ENCODE assay signal across 19 cellular contexts in genomic region chr18:3675446-3675845, GRCh38.
DNase-seq lines count a peak whose midpoint lies in the region; FAIRE-seq and TF ChIP-seq lines count a peak whose summit lies in the region.
"Had no signal": no experiment of that assay in that cellular context is flagged by ENCODE, and none has a peak within 500 bp of the region (broad histone marks: within the 10 kb centered on the region; RNA-seq: fewer than 3 reads in every experiment).

No MANE protein-coding gene starts in this region.

- H3K9me3 Mint-ChIP-seq in endodermal cell = peaks cover 2% of the 10 kb centered on the region
- H3K9me3 Mint-ChIP-seq: activated T-cell treated with anti-CD3 and anti-CD28 coated beads, Interleukin-2, amount 50 U/mL, for 24 hours; CD8-positive, alpha-beta memory T cell; central memory CD8-positive, alpha-beta T cell; effector memory CD8-positive, alpha-beta T cell had no signal

- H3K4me3 ChIP-seq in GM23248 (no peak overlapping the region), PC-9 (no peak overlapping the region), endodermal cell (ENCODE audit: low read length) (no peak overlapping the region), BE2C (ENCODE audit: low read depth, low read length) (no peak overlapping the region), A673 (ENCODE audit: low read depth, low read length, poor library complexity, severe bottlenecking) (no peak overlapping the region)
- H3K4me3 ChIP-seq: HAP-1 had no signal

- H3K27me3 Mint-ChIP-seq in endodermal cell (ENCODE audit: insufficient read depth) = no peaks in the 10 kb centered on the region

- H3K4me1 Mint-ChIP-seq in endodermal cell = peaks cover 6% of the 10 kb centered on the region
- H3K4me1 Mint-ChIP-seq: CD8-positive, alpha-beta memory T cell; central memory CD8-positive, alpha-beta T cell; memory B cell had no signal

- 69 to 77% methylated on average over 3 of the region's 3 CpGs for WGBS in GM23248 (ENCODE audit: low coverage in 1 of 2, low lambda C conversion rate in 2 of 2, missing lambda C conversion rate in 2 of 2), 2 experiments
- WGBS in endodermal cell (ENCODE audit: insufficient coverage in 1 of 2, insufficient read length in 1 of 2), 2 experiments = 94 to 100% methylated on average over 1 to 3 of the region's 3 CpGs

- H3K79me2 ChIP-seq in GM23248 (ENCODE audit: insufficient read depth) = no peaks in the 10 kb centered on the region
- H3K79me2 ChIP-seq in PC-9 (ENCODE audit: low read depth) = no peaks in the 10 kb centered on the region

- in situ Hi-C loops in GM23248 (cut with MboI) = no loop called here

- POLR2A ChIA-PET in PC-9 (lab: Charles Lee; ENCODE audit: unreplicated experiment) = interaction anchor here (0.6 kb wide), 2 partner anchors 10 to 12 kb away, joined by 3 to 4 read pairs; no protein-coding TSS in a partner anchor
- POLR2A ChIA-PET in A673 (lab: Charles Lee; ENCODE audit: low non-redundant PET) = no interaction called here

- 0 out of 2 replicates have a peak overlapping the region, but pooled peaks have one; percentile 31 for H2AFZ ChIP-seq in GM23248
- H2AFZ ChIP-seq in PC-9 = no peak overlapping the region

- H3K27ac ChIP-seq in GM23248 = no peak overlapping the region
- H3K27ac ChIP-seq in PC-9 = no peak overlapping the region
- no peak overlapping the region for H3K27ac ChIP-seq in endodermal cell (ENCODE audit: low read depth, low read length)
- no peak overlapping the region for H3K27ac ChIP-seq in A673 (ENCODE audit: low read depth, low read length, poor library complexity, severe bottlenecking)
- H3K27ac ChIP-seq: KMS-11 had no signal

- H3K9me3 ChIP-seq in GM23248 (ENCODE audit: low read depth) (no peaks in the 10 kb centered on the region), PC-9 (ENCODE audit: insufficient read depth, low read depth) (no peaks in the 10 kb centered on the region), endodermal cell (ENCODE audit: control insufficient read depth, low read length) (no peaks in the 10 kb centered on the region), BE2C (no peaks in the 10 kb centered on the region), A673 (ENCODE audit: low read depth, low read length, poor library complexity, severe bottlenecking) (no peaks in the 10 kb centered on the region)
- H3K9me3 ChIP-seq: HAP-1 had no signal

- H3F3A ChIP-seq in GM23248 (ENCODE audit: insufficient read depth) (no peaks in the 10 kb centered on the region), PC-9 (ENCODE audit: insufficient read depth, low read depth) (no peaks in the 10 kb centered on the region)

- H3K9me2 ChIP-seq in GM23248 (ENCODE audit: insufficient read depth) (no peaks in the 10 kb centered on the region), PC-9 (ENCODE audit: insufficient read depth) (no peaks in the 10 kb centered on the region)

- H3K36me3 Mint-ChIP-seq in endodermal cell (ENCODE audit: low read depth) = peaks cover 1% of the 10 kb centered on the region
- H3K36me3 Mint-ChIP-seq: activated naive CD4-positive, alpha-beta T cell treated with anti-CD3 and anti-CD28 coated beads, Interleukin-2, amount 50 U/mL, for 72 hours had no signal

- H3K9ac ChIP-seq in GM23248 = no peak overlapping the region
- no peak overlapping the region for H3K9ac ChIP-seq in endodermal cell (ENCODE audit: extremely low read depth, low read length, poor library complexity, severe bottlenecking)
- H3K9ac ChIP-seq: KMS-11 had no signal

- H3K4me1 ChIP-seq in GM23248 (ENCODE audit: insufficient read depth) (no peaks in the 10 kb centered on the region; the same call in 1 of the 2 replicates), PC-9 (replicated peaks; ENCODE audit: insufficient read depth) (peaks cover 9% of the 10 kb centered on the region), endodermal cell (ENCODE audit: control insufficient read depth, insufficient read depth, low read length) (no peaks in the 10 kb centered on the region), BE2C (no peaks in the 10 kb centered on the region), A673 (ENCODE audit: insufficient read depth, low read length, poor library complexity, severe bottlenecking) (peaks cover 18% of the 10 kb centered on the region)
- H3K4me1 ChIP-seq: HAP-1 had no signal

- intact Hi-C loops in PC-9 (cut with micrococcal nuclease; ENCODE audit: unreplicated experiment) = no loop called here
- intact Hi-C loops in A673 (cut with micrococcal nuclease; ENCODE audit: unreplicated experiment) = no loop called here
- intact Hi-C loops in cardiac septum (cut with DNase I) = no loop called here

- CTCF ChIA-PET in PC-9 (lab: Charles Lee) (interaction anchor here (0.6 to 0.9 kb wide), 2 partner anchors 194 to 393 kb away, joined by 3 to 16 read pairs; no protein-coding TSS in a partner anchor), A673 (lab: Charles Lee) (no interaction called here)

- TF ChIP-seq CTCF in PC-9 (conservative IDR thresholded peaks at IDR 0.05) = no peak
- TF ChIP-seq CTCF in endodermal cell (conservative IDR thresholded peaks at IDR 0.05) = no peak
- TF ChIP-seq CTCF in BE2C (IDR thresholded peaks at IDR 0.05; ENCODE audit: low read depth, low read length) = no peak
- no peak for TF ChIP-seq CTCF in A673 (conservative IDR thresholded peaks at IDR 0.05; ENCODE audit: low read depth, low read length)

- no peak overlapping the region for H3K27ac Mint-ChIP-seq in endodermal cell
- H3K27ac Mint-ChIP-seq: activated naive CD4-positive, alpha-beta T cell treated with anti-CD3 and anti-CD28 coated beads, Interleukin-2, amount 50 U/mL, for 72 hours; activated T-cell treated with anti-CD3 and anti-CD28 coated beads, Interleukin-2, amount 50 U/mL, for 24 hours; CD8-positive, alpha-beta memory T cell; effector memory CD8-positive, alpha-beta T cell; memory B cell had no signal

- peak; percentile 98 for FAIRE-seq in urothelium cell line (lab: Jason Lieb, UNC)

- H3K36me3 ChIP-seq in GM23248 (ENCODE audit: low read depth) (no peaks in the 10 kb centered on the region), PC-9 (ENCODE audit: low read depth) (no peaks in the 10 kb centered on the region), endodermal cell (ENCODE audit: control insufficient read depth, insufficient read depth, low read length) (no peaks in the 10 kb centered on the region), BE2C (no peaks in the 10 kb centered on the region), A673 (ENCODE audit: insufficient read depth, low read length, poor library complexity, severe bottlenecking) (peaks cover 23% of the 10 kb centered on the region)
- H3K36me3 ChIP-seq: HAP-1 had no signal

- H3K27me3 ChIP-seq in GM23248 (replicated peaks; ENCODE audit: insufficient read depth) = no peaks in the 10 kb centered on the region
- no peaks in the 10 kb centered on the region for H3K27me3 ChIP-seq in PC-9 (ENCODE audit: insufficient read depth, low read depth)
- H3K27me3 ChIP-seq in endodermal cell (ENCODE audit: control insufficient read depth, insufficient read depth, low read length, poor library complexity, severe bottlenecking) = no peaks in the 10 kb centered on the region
- no peaks in the 10 kb centered on the region for H3K27me3 ChIP-seq in BE2C
- H3K27me3 ChIP-seq in A673 (replicated peaks; ENCODE audit: insufficient read depth, low read depth, low read length, poor library complexity) = no peaks in the 10 kb centered on the region

- peak; percentile 45 for DNase-seq in GM23248
- peak; percentile 58 to 66 for DNase-seq in PC-9
- DNase-seq in endodermal cell = peak; percentile 31
- peak; percentile 98 for DNase-seq in urothelium cell line (ENCODE audit: low spot score)
- no peak for DNase-seq in BE2C
- DNase-seq in A673 (ENCODE audit: low spot score) = no peak
- no peak for DNase-seq in cardiac septum (ENCODE audit: low spot score)
- DNase-seq: activated T-cell treated with anti-CD3 and anti-CD28 coated beads, Interleukin-2, amount 50 U/mL, for 24 hours; CD8-positive, alpha-beta memory T cell; effector memory CD8-positive, alpha-beta T cell; GF-D8; NCI-H146; NCI-H446 had no signal

- no TSS peak for BruUV-seq in PC-9 (replicated peaks; lab: Mats Ljungman, UMichigan)
- BruUV-seq in A673 (replicated peaks; lab: Mats Ljungman, UMichigan) = no TSS peak

- H3K4me2 ChIP-seq in GM23248 (ENCODE audit: unreplicated experiment) (no peak overlapping the region), PC-9 (peak overlapping the region; percentile 15; the same call in 1 of the 2 replicates)
- H3K4me2 ChIP-seq: KMS-11 had no signal

- H4K20me1 ChIP-seq in GM23248 (ENCODE audit: insufficient read depth) (no peaks in the 10 kb centered on the region), PC-9 (ENCODE audit: insufficient read depth) (no peaks in the 10 kb centered on the region)

- no peak overlapping the region for H3K4me3 Mint-ChIP-seq in endodermal cell
- H3K4me3 Mint-ChIP-seq: activated T-cell treated with anti-CD3 and anti-CD28 coated beads, Interleukin-2, amount 50 U/mL, for 24 hours; CD8-positive, alpha-beta memory T cell; central memory CD8-positive, alpha-beta T cell; effector memory CD8-positive, alpha-beta T cell; memory B cell; neural crest cell had no signal

Comparison
In these comparisons a context has a peak if more than half of its experiments do, and no peak if none do; other contexts are left out.
1. DNase-seq: peak in GM23248 (single experiment), PC-9 (2 of 2), endodermal cell (single experiment) and urothelium cell line (single experiment); none in BE2C (single experiment), A673 (single experiment) and cardiac septum (single experiment).